Comparison of ENCODE assay signal across 9 cellular contexts in genomic region chr7:99579281-99579955, GRCh38. TPM values are rescaled to one million over a fixed set of nuclear protein-coding genes. Genes with fewer than 3 reads are reported as not detected.
A peak's percentile ranks its signal among the peaks of the same experiment; 100 is the strongest.
DNase-seq lines count a peak whose midpoint lies in the region; ATAC-seq, FAIRE-seq and TF ChIP-seq lines count a peak whose summit lies in the region.
"Had no signal": no experiment of that assay in that cellular context is flagged by ENCODE, and none has a peak within 500 bp of the region (broad histone marks: within the 10 kb centered on the region; RNA-seq: fewer than 3 reads in every experiment).

No MANE protein-coding gene starts in this region.

- peaks cover 10% of the 10 kb centered on the region for H3K4me1 Mint-ChIP-seq in activated T-cell treated with anti-CD3 and anti-CD28 coated beads, Interleukin-2, amount 50 U/mL, for 4 hours (ENCODE audit: low read depth)

- no peak for ATAC-seq in activated T-cell treated with anti-CD3 and anti-CD28 coated beads, Interleukin-2, amount 50 U/mL, for 4 hours
- ATAC-seq in K562 = no peak
- ATAC-seq in lung (ENCODE audit: insufficient read depth, low FRiP score) = no peak
- ATAC-seq in thoracic aorta (ENCODE audit: insufficient number of reproducible peaks, low FRiP score, low read depth) = no peak

- no peak for TF ChIP-seq POLR2A in K562 (conservative IDR thresholded peaks at IDR 0.05)

- peaks cover 13 to 15% of the 10 kb centered on the region in 2 experiments; a peak in 3 of 5 replicates for H3K27me3 ChIP-seq in K562 (ENCODE audit: control insufficient read depth in 2 of 2, insufficient read depth in 2 of 2, low read length in 2 of 2)
- no peaks in the 10 kb centered on the region for H3K27me3 ChIP-seq in lung (ENCODE audit: control insufficient read depth, insufficient read depth)
- no peaks in the 10 kb centered on the region for H3K27me3 ChIP-seq in thoracic aorta (replicated peaks; ENCODE audit: insufficient read depth)

- FAIRE-seq in K562 (lab: Jason Lieb, UNC) = no peak

- H3K4me3 Mint-ChIP-seq in activated T-cell treated with anti-CD3 and anti-CD28 coated beads, Interleukin-2, amount 50 U/mL, for 4 hours = peak overlapping the region; percentile 84

- H2AFZ ChIP-seq in K562 (ENCODE audit: low read depth, low read length) = no peak overlapping the region

- intact Hi-C loops in K562 (cut with micrococcal nuclease) = no loop called here

- no peak overlapping the region for H3K4me2 ChIP-seq in K562 (ENCODE audit: insufficient read depth, low read length)

- H3K9me1 ChIP-seq in K562 (ENCODE audit: control insufficient read depth, insufficient read depth, low read length) = no peaks in the 10 kb centered on the region

- WGBS in K562 (ENCODE audit: insufficient coverage, low coverage, missing lambda C conversion rate) = 56% methylated on average over 9 of the region's 10 CpGs
- WGBS in lung, 2 donors = 44 to 51% methylated on average over 10 of the region's 10 CpGs

- H3K4me1 ChIP-seq in K562 (replicated peaks in 1 of 2; ENCODE audit: control insufficient read depth in 2 of 2, insufficient read depth in 2 of 2, low read length in 2 of 2) = peaks cover 0 to 17% of the 10 kb centered on the region in 2 experiments; a peak in 2 of 5 replicates
- H3K4me1 ChIP-seq in lung (ENCODE audit: control insufficient read depth in 2 of 2, insufficient read depth in 2 of 2, low read length in 2 of 2) = peaks cover 3 to 4% of the 10 kb centered on the region in 2 donors
- peaks cover 0 to 11% of the 10 kb centered on the region in 2 donors for H3K4me1 ChIP-seq in thoracic aorta (ENCODE audit: control insufficient read depth in 1 of 2, low read depth in 2 of 2)

- no peak for TF ChIP-seq EP300 in K562 (IDR thresholded peaks at IDR 0.05; ENCODE audit: low read length)

- BruUV-seq in K562 (replicated peaks; lab: Mats Ljungman, UMichigan) = no TSS peak

- DNase-seq in activated T-cell treated with anti-CD3 and anti-CD28 coated beads, Interleukin-2, amount 50 U/mL, for 4 hours = no peak
- DNase-seq in activated T-cell treated with anti-CD3 and anti-CD28 coated beads, Interleukin-2, amount 50 U/mL, for 1 hour = no peak
- DNase-seq in K562 (ENCODE audit: extremely low read depth in 1 of 4, low spot score in 3 of 4) (no peak), lung (ENCODE audit: low spot score) (no peak), thoracic aorta (ENCODE audit: low spot score) (no peak), NCI-H1436 treated with DMSO at 0.1 percent for 48 hours (lab: John Stamatoyannopoulos, UW) (no peak), NCI-H146 treated with DMSO at 0.1 percent for 48 hours (lab: John Stamatoyannopoulos, UW; ENCODE audit: unreplicated experiment) (no peak)
- no peak for DNase-seq in activated CD4-positive, CD25-positive, alpha-beta regulatory T cell treated with anti-CD3 and anti-CD28 coated beads, Interleukin-2, amount 50 U/mL, for 72 hours
- DNase-seq: NK-92 treated with Interleukin-12 subunit alpha and Interleukin-12 subunit beta, amount 100 ng/mL, for 24 hours had no signal

- H3K36me3 ChIP-seq in K562 (ENCODE audit: control insufficient read depth, insufficient read depth, low read length) (0 out of 3 replicates have a peak, but pooled peaks cover 3% of the 10 kb centered on the region), lung (ENCODE audit: control insufficient read depth in 2 of 2, insufficient read depth in 2 of 2, low read length in 2 of 2) (no peaks in the 10 kb centered on the region), thoracic aorta (no peaks in the 10 kb centered on the region)

- CTCF ChIA-PET in K562 (lab: Yijun Ruan, JAX; ENCODE audit: low intra/inter-chr PET ratio) = no interaction called here

- no peaks in the 10 kb centered on the region for H3K27me3 Mint-ChIP-seq in activated T-cell treated with anti-CD3 and anti-CD28 coated beads, Interleukin-2, amount 50 U/mL, for 4 hours (ENCODE audit: low read depth)

- H3K79me2 ChIP-seq in K562 (ENCODE audit: control insufficient read depth, insufficient read depth, low read length) = no peaks in the 10 kb centered on the region

- no peak overlapping the region; a peak in 1 of 4 replicates for H3K9ac ChIP-seq in K562 (ENCODE audit: insufficient read depth in 1 of 2, low read depth in 2 of 2, low read length in 2 of 2)

- TF ChIP-seq RAD21 in K562 (CRISPR knock-in tag; conservative IDR thresholded peaks at IDR 0.05 in 1 of 2, IDR thresholded peaks at IDR 0.05 in 1 of 2) = no peak

- in situ Hi-C loops in K562 (cut with MboI) = no loop called here

- no peaks in the 10 kb centered on the region for H3K9me3 Mint-ChIP-seq in activated T-cell treated with anti-CD3 and anti-CD28 coated beads, Interleukin-2, amount 50 U/mL, for 4 hours

- TF ChIP-seq CTCF in K562 (IDR thresholded peaks at IDR 0.05 in 2 of 3, conservative IDR thresholded peaks at IDR 0.05 in 1 of 3; ENCODE audit: insufficient read depth in 2 of 3, low read depth in 1 of 3, low read length in 3 of 3) = no peak
- no peak for TF ChIP-seq CTCF in lung (IDR thresholded peaks at IDR 0.05; ENCODE audit: control extremely low read depth, extremely low read depth)
- TF ChIP-seq CTCF in thoracic aorta (IDR thresholded peaks at IDR 0.05) = no peak

- POLR2A ChIA-PET in K562 (lab: Yijun Ruan, JAX) = interaction anchor here (0.6 kb wide), 1 partner anchor 359 kb away, joined by 3 read pairs; no protein-coding TSS in a partner anchor

- H3K9me3 ChIP-seq in K562 (replicated peaks; ENCODE audit: control insufficient read depth, insufficient read depth, low read depth, low read length) (peaks cover 2% of the 10 kb centered on the region; the same call in 1 of the 2 replicates), lung (ENCODE audit: control insufficient read depth in 2 of 2, insufficient read depth in 1 of 2, low read length in 1 of 2) (no peaks in the 10 kb centered on the region), thoracic aorta (no peaks in the 10 kb centered on the region)

- H4K20me1 ChIP-seq in K562 (replicated peaks; ENCODE audit: control insufficient read depth, insufficient read depth, low read length) = no peaks in the 10 kb centered on the region

- H3K36me3 Mint-ChIP-seq in activated T-cell treated with anti-CD3 and anti-CD28 coated beads, Interleukin-2, amount 50 U/mL, for 4 hours (ENCODE audit: insufficient read depth) = no peaks in the 10 kb centered on the region

- H3K4me3 ChIP-seq in K562 = no peak overlapping the region
- H3K4me3 ChIP-seq in lung = peak overlapping the region; percentile 34
- peak overlapping the region; percentile 85 for H3K4me3 ChIP-seq in thoracic aorta

- H3K27ac ChIP-seq in K562 (ENCODE audit: extremely low read depth, low read depth, low read length) (no peak overlapping the region), lung (ENCODE audit: low read depth in 1 of 2, low read length in 1 of 2) (no peak overlapping the region), thoracic aorta (no peak overlapping the region)

RNA-seq across cellular contexts. Expression of gene TMEM225B, which starts 18.6 kb away (rescaled TPM):
- under 1 TPM in 2 of 3 donors, not detected in 1; 0.38 to 0.71 TPM for total RNA-seq in activated T-cell treated with anti-CD3 and anti-CD28 coated beads, Interleukin-2, amount 50 U/mL, for 4 hours
- total RNA-seq in K562 (2011; cell fraction: chromatin; rRNA removed; ENCODE audit: low replicate concordance) = 0.42 and 0.51 TPM in 2 replicates
- total RNA-seq in K562 (2011; cell fraction: nucleolus; rRNA removed) = 4.0 and 4.3 TPM in 2 replicates
- 1.6 and 1.8 TPM in 2 replicates for total RNA-seq in K562 (2011; cell fraction: nucleoplasm; rRNA removed)
- total RNA-seq in K562 (2014; rRNA removed) (0.61 and 0.73 TPM in 2 replicates), K562 (2014; rRNA removed; fragmentation: Illumina TruSeq; extraction: Trizol) (0.18 and 0.70 TPM in 2 replicates), K562 (2015; rRNA removed; fragmentation: Illumina TruSeq; extraction: Trizol) (0.51 and 0.79 TPM in 2 replicates), K562 (2021) (0.60 and 1.3 TPM in 2 replicates), lung (1 to 10 TPM in 1 of 2 donors, under 1 TPM in 1; 0.31 to 1.4 TPM), thoracic aorta (1 to 10 TPM in 1 of 2 donors, not detected in 1; 2.2 TPM)
- polyA plus RNA-seq in K562 (2011; rRNA removed) (0.56 and 0.93 TPM in 2 replicates), K562 (2014; fragmentation: Illumina TruSeq; extraction: Trizol) (0.32 and 0.68 TPM in 2 replicates), K562 (2014; fragmentation: Nextera tagmentation; extraction: Ambion mirVana) (under 1 TPM; 0.08 to 0.25 TPM), K562 (2014; rRNA removed) (0.62 and 0.94 TPM in 2 replicates), lung (1 to 10 TPM in 1 of 2 donors, under 1 TPM in 1; 0.49 to 1.0 TPM)
- 0.30 and 1.1 TPM in 2 replicates for polyA plus RNA-seq in K562 (2011; cell fraction: cytosol; rRNA removed)
- 2.6 and 4.8 TPM in 2 replicates for polyA plus RNA-seq in K562 (2011; cell fraction: nucleus; rRNA removed)
- 0.64 and 0.65 TPM in 2 replicates for polyA plus RNA-seq in K562 (2012)
- 0.36 and 0.74 TPM in 2 replicates for polyA minus RNA-seq in K562 (2011; rRNA and poly(A)+ RNA removed)
- polyA minus RNA-seq in K562 (2011; cell fraction: cytosol; rRNA and poly(A)+ RNA removed) = not detected in 2 replicates
- polyA minus RNA-seq in K562 (2011; cell fraction: nucleus; rRNA and poly(A)+ RNA removed) = 2.2 TPM in 2 replicates

RNA-seq across cellular contexts. Expression of gene ZNF655, which starts 21.0 kb away (rescaled TPM):
- total RNA-seq in activated T-cell treated with anti-CD3 and anti-CD28 coated beads, Interleukin-2, amount 50 U/mL, for 4 hours = 10 to 100 TPM; 52.5 to 61.6 (median 59.2) TPM
- 232 and 346 TPM in 2 replicates for total RNA-seq in K562 (2011; cell fraction: chromatin; rRNA removed; ENCODE audit: low replicate concordance)
- 147 and 170 TPM in 2 replicates for total RNA-seq in K562 (2011; cell fraction: nucleolus; rRNA removed)
- total RNA-seq in K562 (2011; cell fraction: nucleoplasm; rRNA removed) = 249 and 393 TPM in 2 replicates
- total RNA-seq in K562 (2014; rRNA removed) (85.6 and 123 TPM in 2 replicates), K562 (2014; rRNA removed; fragmentation: Illumina TruSeq; extraction: Trizol) (94.7 and 105 TPM in 2 replicates), K562 (2015; rRNA removed; fragmentation: Illumina TruSeq; extraction: Trizol) (94.4 and 95.2 TPM in 2 replicates), K562 (2021) (68.1 and 78.1 TPM in 2 replicates), lung (100 to 1,000 TPM in 1 of 2 donors, 10 to 100 TPM in 1; 72.3 to 138 TPM), thoracic aorta (100 to 1,000 TPM; 148 to 210 TPM)
- polyA plus RNA-seq in K562 (2011; rRNA removed) (81.3 and 112 TPM in 2 replicates), K562 (2014; fragmentation: Illumina TruSeq; extraction: Trizol) (101 and 103 TPM in 2 replicates), K562 (2014; fragmentation: Nextera tagmentation; extraction: Ambion mirVana) (10 to 100 TPM; 25.7 to 34.1 TPM), K562 (2014; rRNA removed) (130 and 137 TPM in 2 replicates), lung (10 to 100 TPM; 41.3 to 50.1 TPM)
- 55.1 and 81.1 TPM in 2 replicates for polyA plus RNA-seq in K562 (2011; cell fraction: cytosol; rRNA removed)
- polyA plus RNA-seq in K562 (2011; cell fraction: nucleus; rRNA removed) = 163 and 255 TPM in 2 replicates
- 60.6 and 75.6 TPM in 2 replicates for polyA plus RNA-seq in K562 (2012)
- polyA minus RNA-seq in K562 (2011; rRNA and poly(A)+ RNA removed) = 89.6 and 93.8 TPM in 2 replicates
- polyA minus RNA-seq in K562 (2011; cell fraction: cytosol; rRNA and poly(A)+ RNA removed) = 31.9 and 33.0 TPM in 2 replicates
- polyA minus RNA-seq in K562 (2011; cell fraction: nucleus; rRNA and poly(A)+ RNA removed) = 105 and 112 TPM in 2 replicates

RNA-seq across cellular contexts. Expression of gene FAM200A, which starts 27.5 kb away (rescaled TPM):
- 1 to 10 TPM; 6.1 to 6.7 (median 6.6) TPM for total RNA-seq in activated T-cell treated with anti-CD3 and anti-CD28 coated beads, Interleukin-2, amount 50 U/mL, for 4 hours
- total RNA-seq in K562 (2011; cell fraction: chromatin; rRNA removed; ENCODE audit: low replicate concordance) = 6.9 and 16.6 TPM in 2 replicates
- total RNA-seq in K562 (2011; cell fraction: nucleolus; rRNA removed) = 7.0 and 9.2 TPM in 2 replicates
- total RNA-seq in K562 (2011; cell fraction: nucleoplasm; rRNA removed) = 5.3 and 6.7 TPM in 2 replicates
- 6.3 and 6.4 TPM in 2 replicates for total RNA-seq in K562 (2014; rRNA removed)
- 8.3 and 10.2 TPM in 2 replicates for total RNA-seq in K562 (2014; rRNA removed; fragmentation: Illumina TruSeq; extraction: Trizol)
- total RNA-seq in K562 (2015; rRNA removed; fragmentation: Illumina TruSeq; extraction: Trizol) = 9.4 and 10.0 TPM in 2 replicates
- total RNA-seq in K562 (2021) = 6.3 and 7.0 TPM in 2 replicates
- 6.8 and 11.2 TPM in 2 replicates for polyA plus RNA-seq in K562 (2011; rRNA removed)
- polyA plus RNA-seq in K562 (2011; cell fraction: cytosol; rRNA removed) = 3.9 and 4.3 TPM in 2 replicates
- polyA plus RNA-seq in K562 (2011; cell fraction: nucleus; rRNA removed) = 2.0 and 2.3 TPM in 2 replicates
- polyA plus RNA-seq in K562 (2012) = 5.5 and 5.8 TPM in 2 replicates
- polyA plus RNA-seq in K562 (2014; fragmentation: Illumina TruSeq; extraction: Trizol) = 10.3 and 11.3 TPM in 2 replicates
- polyA plus RNA-seq in K562 (2014; fragmentation: Nextera tagmentation; extraction: Ambion mirVana) = 1 to 10 TPM; 3.3 to 4.3 TPM
- 7.9 and 9.0 TPM in 2 replicates for polyA plus RNA-seq in K562 (2014; rRNA removed)
- polyA minus RNA-seq in K562 (2011; rRNA and poly(A)+ RNA removed) = 7.5 and 8.0 TPM in 2 replicates
- 3.4 and 4.9 TPM in 2 replicates for polyA minus RNA-seq in K562 (2011; cell fraction: cytosol; rRNA and poly(A)+ RNA removed)
- 5.3 and 6.8 TPM in 2 replicates for polyA minus RNA-seq in K562 (2011; cell fraction: nucleus; rRNA and poly(A)+ RNA removed)
- 10 to 100 TPM in 1 of 2 donors, 1 to 10 TPM in 1; 4.8 to 10.1 TPM for total RNA-seq in lung
- polyA plus RNA-seq in lung = 1 to 10 TPM; 2.7 to 5.4 TPM
- 1 to 10 TPM; 3.1 to 4.3 TPM for total RNA-seq in thoracic aorta

RNA-seq across cellular contexts. Expression of gene ZSCAN25, which starts 37.3 kb away (rescaled TPM):
- total RNA-seq in activated T-cell treated with anti-CD3 and anti-CD28 coated beads, Interleukin-2, amount 50 U/mL, for 4 hours = 10 to 100 TPM; 32.9 to 34.4 (median 34.1) TPM
- 45.6 and 57.6 TPM in 2 replicates for total RNA-seq in K562 (2011; cell fraction: chromatin; rRNA removed; ENCODE audit: low replicate concordance)
- 32.4 and 33.2 TPM in 2 replicates for total RNA-seq in K562 (2011; cell fraction: nucleolus; rRNA removed)
- total RNA-seq in K562 (2011; cell fraction: nucleoplasm; rRNA removed) = 42.8 and 45.6 TPM in 2 replicates
- total RNA-seq in K562 (2014; rRNA removed) = 13.7 and 16.9 TPM in 2 replicates
- 11.0 and 12.8 TPM in 2 replicates for total RNA-seq in K562 (2014; rRNA removed; fragmentation: Illumina TruSeq; extraction: Trizol)
- total RNA-seq in K562 (2015; rRNA removed; fragmentation: Illumina TruSeq; extraction: Trizol) = 14.4 and 15.9 TPM in 2 replicates
- 15.7 and 18.4 TPM in 2 replicates for total RNA-seq in K562 (2021)
- polyA plus RNA-seq in K562 (2011; rRNA removed) = 10.5 and 14.2 TPM in 2 replicates
- polyA plus RNA-seq in K562 (2011; cell fraction: cytosol; rRNA removed) = 8.9 and 10.6 TPM in 2 replicates
- 16.5 and 25.1 TPM in 2 replicates for polyA plus RNA-seq in K562 (2011; cell fraction: nucleus; rRNA removed)
- 10.0 and 11.0 TPM in 2 replicates for polyA plus RNA-seq in K562 (2012)
- 11.7 and 12.0 TPM in 2 replicates for polyA plus RNA-seq in K562 (2014; fragmentation: Illumina TruSeq; extraction: Trizol)
- 1 to 10 TPM in 1 of 2 experiments, under 1 TPM in 1; 0.94 to 1.1 TPM for polyA plus RNA-seq in K562 (2014; fragmentation: Nextera tagmentation; extraction: Ambion mirVana)
- 12.2 and 18.5 TPM in 2 replicates for polyA plus RNA-seq in K562 (2014; rRNA removed)
- 19.5 and 22.0 TPM in 2 replicates for polyA minus RNA-seq in K562 (2011; rRNA and poly(A)+ RNA removed)
- 6.7 and 10.3 TPM in 2 replicates for polyA minus RNA-seq in K562 (2011; cell fraction: cytosol; rRNA and poly(A)+ RNA removed)
- polyA minus RNA-seq in K562 (2011; cell fraction: nucleus; rRNA and poly(A)+ RNA removed) = 14.4 and 16.6 TPM in 2 replicates
- 10 to 100 TPM; 22.0 to 24.0 TPM for total RNA-seq in lung
- 1 to 10 TPM; 5.7 to 6.2 TPM for polyA plus RNA-seq in lung
- total RNA-seq in thoracic aorta = 10 to 100 TPM; 13.4 to 21.7 TPM
